8 cellular contexts compared by ENCODE assay signal in the genomic region with DNA sequence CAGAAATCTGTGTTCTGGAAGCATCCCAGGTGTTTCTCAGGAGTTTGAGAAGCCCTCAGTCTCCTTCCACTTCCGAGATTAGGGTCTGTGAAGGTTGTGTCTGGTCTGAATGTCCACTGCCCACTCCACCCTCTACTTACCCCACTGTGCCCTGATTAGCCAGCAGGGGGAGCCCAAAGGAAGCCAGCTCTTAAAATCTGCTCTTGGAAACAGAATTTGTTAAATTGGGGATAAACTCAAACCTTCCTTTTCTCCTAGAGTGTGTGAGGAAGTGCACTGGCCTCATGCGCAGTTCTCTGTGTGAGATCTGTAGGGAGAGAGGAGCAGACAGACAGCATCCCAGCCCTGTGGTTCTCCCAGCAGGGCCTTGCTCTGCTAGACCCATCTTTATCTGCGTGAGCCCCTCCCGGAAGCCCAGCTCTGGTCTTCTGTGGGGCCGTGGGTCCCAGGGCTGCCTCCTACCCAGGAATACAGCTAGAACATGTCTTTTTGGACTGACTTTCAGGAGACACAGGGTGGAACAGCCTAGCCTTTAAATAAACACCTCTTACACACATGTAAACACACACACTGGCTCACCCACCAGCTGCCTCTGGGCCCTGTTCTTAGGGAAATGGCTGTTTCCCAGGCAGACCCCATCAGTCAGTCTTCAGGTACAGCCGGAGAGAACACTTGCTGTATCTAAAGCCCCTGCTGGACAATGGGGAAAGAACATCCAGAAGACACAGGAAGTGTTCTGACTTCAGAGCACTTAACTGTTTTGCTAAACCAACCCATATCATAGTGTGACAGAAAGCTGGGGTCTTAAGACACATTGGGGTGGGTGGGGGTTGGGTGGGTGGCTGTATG.
DNase-seq lines count a peak whose midpoint lies in the region; ATAC-seq lines count a peak whose summit lies in the region.

No MANE protein-coding gene starts in this region.

- peak; percentile 68 for DNase-seq in NCI-H82 (lab: John Stamatoyannopoulos, UW)
- no peak for DNase-seq in NCI-H82 treated with DMSO at 0.1 percent for 48 hours (lab: John Stamatoyannopoulos, UW; ENCODE audit: unreplicated experiment)
- peak; percentile 20 for DNase-seq in SHP77 treated with DMSO at 0.1 percent for 48 hours (lab: John Stamatoyannopoulos, UW)
- DNase-seq in astrocyte of the hippocampus (ENCODE audit: low read depth, low spot score), result peak; percentile 79
- peak; percentile 59 for DNase-seq in iris pigment epithelial cell (ENCODE audit: low read depth)
- peak; percentile 36 to 55 for DNase-seq in stimulated activated CD4-positive, alpha-beta T cell treated with anti-CD3 and anti-CD28 coated beads, Interleukin-2, amount 100 ng/mL, for 48 hours

- ATAC-seq in HG03432 (IDR thresholded peaks at IDR 0.05; ENCODE audit: unreplicated experiment) (peak; percentile 38), GM21737 (IDR thresholded peaks at IDR 0.05; ENCODE audit: unreplicated experiment) (no peak)
